Comparison of ENCODE assay signal across 8 cellular contexts in genomic region chr9:4298255-4299005, GRCh38. TPM values are rescaled to one million over a fixed set of nuclear protein-coding genes. Genes with fewer than 3 reads are reported as not detected.
DNase-seq lines count a peak whose midpoint lies in the region; ATAC-seq and TF ChIP-seq lines count a peak whose summit lies in the region.

No MANE protein-coding gene starts in this region.

- H3K27me3 ChIP-seq in HUES48 (ENCODE audit: control insufficient read depth, insufficient read depth, low read length) = peaks cover 68% of the 10 kb centered on the region
- H3K27me3 ChIP-seq in muscle layer of colon (ENCODE audit: control insufficient read depth in 1 of 2, insufficient read depth in 2 of 2, low read length in 2 of 2) = no peaks in the 10 kb centered on the region

- H3K4me3 ChIP-seq in HUES48 (ENCODE audit: low read depth, low read length) (peak overlapping the region; percentile 88), muscle layer of colon (ENCODE audit: low read depth in 1 of 2, low read length in 2 of 2) (peak overlapping the region; percentile 63 to 70)

- no peaks in the 10 kb centered on the region for H3K36me3 ChIP-seq in HUES48 (ENCODE audit: control insufficient read depth, insufficient read depth, low read length)
- H3K36me3 ChIP-seq in muscle layer of colon (ENCODE audit: insufficient read depth, low read length) = no peaks in the 10 kb centered on the region

- H3K27ac ChIP-seq in HUES48 (ENCODE audit: low read depth, low read length) = peak overlapping the region; percentile 2
- peak overlapping the region; percentile 71 for H3K27ac ChIP-seq in epithelial cell of prostate
- peak overlapping the region; percentile 69 for H3K27ac ChIP-seq in muscle layer of colon (ENCODE audit: low read depth, low read length)
- peak overlapping the region; percentile 6 for H3K27ac ChIP-seq in temporal lobe (ENCODE audit: low read depth, low read length)

- no peak for TF ChIP-seq CTCF in activated CD8-positive, alpha-beta T cell treated with anti-CD3 and anti-CD28 coated beads for 36 hours (IDR thresholded peaks at IDR 0.05)

- H3K9me3 ChIP-seq in HUES48 (ENCODE audit: control insufficient read depth, insufficient read depth, low read length) (no peaks in the 10 kb centered on the region), muscle layer of colon (ENCODE audit: low read length) (no peaks in the 10 kb centered on the region)

- peak overlapping the region; percentile 91 for H3K4me3 Mint-ChIP-seq in activated CD8-positive, alpha-beta T cell treated with anti-CD3 and anti-CD28 coated beads for 36 hours

- no peaks in the 10 kb centered on the region for H3K36me3 Mint-ChIP-seq in activated CD8-positive, alpha-beta T cell treated with anti-CD3 and anti-CD28 coated beads for 36 hours (ENCODE audit: low read depth)

- no peaks in the 10 kb centered on the region for H3K9me3 Mint-ChIP-seq in activated CD8-positive, alpha-beta T cell treated with anti-CD3 and anti-CD28 coated beads for 36 hours

- intact Hi-C loops in activated CD8-positive, alpha-beta T cell treated with anti-CD3 and anti-CD28 coated beads for 36 hours (cut with micrococcal nuclease) = no loop called here

- peak; percentile 31 for ATAC-seq in activated CD8-positive, alpha-beta T cell treated with anti-CD3 and anti-CD28 coated beads for 36 hours

- CTCF ChIA-PET in activated CD8-positive, alpha-beta T cell treated with anti-CD3 and anti-CD28 coated beads for 36 hours (lab: Charles Lee) = interaction anchor here (1.5 to 2.8 kb wide), 2 partner anchors 18 to 41 kb away, joined by 5 to 9 read pairs; no protein-coding TSS in a partner anchor

- POLR2A ChIA-PET in activated CD8-positive, alpha-beta T cell treated with anti-CD3 and anti-CD28 coated beads for 36 hours (lab: Charles Lee) = interaction anchor here (1.9 kb wide), 1 partner anchor 16 kb away, joined by 4 read pairs; no protein-coding TSS in a partner anchor

- H3K27ac Mint-ChIP-seq in activated CD8-positive, alpha-beta T cell treated with anti-CD3 and anti-CD28 coated beads for 36 hours = peak overlapping the region; percentile 83

- no peak overlapping the region for H3K9ac ChIP-seq in HUES48 (ENCODE audit: low read depth, low read length)
- peak overlapping the region; percentile 75 for H3K9ac ChIP-seq in muscle layer of colon (ENCODE audit: low read length)

- H3K4me1 ChIP-seq in HUES48 (ENCODE audit: control insufficient read depth, insufficient read depth, low read length) = 0 out of 2 replicates have a peak, but pooled peaks cover 3% of the 10 kb centered on the region
- peaks cover 14% of the 10 kb centered on the region for H3K4me1 ChIP-seq in muscle layer of colon (ENCODE audit: insufficient read depth, low read length)

- peak; percentile 65 for DNase-seq in SKM-1 treated with dmso at 0.1 percent for 144 hours (lab: John Stamatoyannopoulos, UW; ENCODE audit: unreplicated experiment)
- DNase-seq in SKM-1 (lab: John Stamatoyannopoulos, UW; ENCODE audit: unreplicated experiment) = no peak
- DNase-seq in activated CD8-positive, alpha-beta T cell treated with anti-CD3 and anti-CD28 coated beads for 36 hours = peak; percentile 49
- no peak for DNase-seq in epithelial cell of prostate (ENCODE audit: low read depth, low spot score)
- no peak for DNase-seq in hippocampal formation (lab: John Stamatoyannopoulos, UW)

- H3K4me1 Mint-ChIP-seq in activated CD8-positive, alpha-beta T cell treated with anti-CD3 and anti-CD28 coated beads for 36 hours (ENCODE audit: low read depth) = peaks cover 39% of the 10 kb centered on the region

- H3K27me3 Mint-ChIP-seq in activated CD8-positive, alpha-beta T cell treated with anti-CD3 and anti-CD28 coated beads for 36 hours = peaks cover 44% of the 10 kb centered on the region

RNA-seq across cellular contexts. Expression of gene GLIS3, which starts 1.4 kb away (rescaled TPM):
- 1 to 10 TPM; 1.5 to 2.1 TPM for total RNA-seq in activated CD8-positive, alpha-beta T cell treated with anti-CD3 and anti-CD28 coated beads for 36 hours
- 54.6 TPM for total RNA-seq in temporal lobe

Comparison
In these comparisons a context has a peak if more than half of its experiments do, and no peak if none do; other contexts are left out.
1. DNase-seq: peak in SKM-1 treated with dmso at 0.1 percent for 144 hours (single experiment) and activated CD8-positive, alpha-beta T cell treated with anti-CD3 and anti-CD28 coated beads for 36 hours (single experiment); none in SKM-1 (single experiment), epithelial cell of prostate (single experiment) and hippocampal formation (0 of 2).
2. H3K27ac ChIP-seq: peak in every context shown above with its lines; median percentile 71 in epithelial cell of prostate; 69 in muscle layer of colon; 6 in temporal lobe; 2 in HUES48.
3. RNA of gene GLIS3, which starts 1.4 kb away (total RNA-seq): 54.6 TPM in temporal lobe (single experiment); 1.5 to 2.1 TPM in activated CD8-positive, alpha-beta T cell treated with anti-CD3 and anti-CD28 coated beads for 36 hours; every median in the first group is over 10 times any median in the second.